1 cellular context compared by ENCODE assay signal in the genomic region with DNA sequence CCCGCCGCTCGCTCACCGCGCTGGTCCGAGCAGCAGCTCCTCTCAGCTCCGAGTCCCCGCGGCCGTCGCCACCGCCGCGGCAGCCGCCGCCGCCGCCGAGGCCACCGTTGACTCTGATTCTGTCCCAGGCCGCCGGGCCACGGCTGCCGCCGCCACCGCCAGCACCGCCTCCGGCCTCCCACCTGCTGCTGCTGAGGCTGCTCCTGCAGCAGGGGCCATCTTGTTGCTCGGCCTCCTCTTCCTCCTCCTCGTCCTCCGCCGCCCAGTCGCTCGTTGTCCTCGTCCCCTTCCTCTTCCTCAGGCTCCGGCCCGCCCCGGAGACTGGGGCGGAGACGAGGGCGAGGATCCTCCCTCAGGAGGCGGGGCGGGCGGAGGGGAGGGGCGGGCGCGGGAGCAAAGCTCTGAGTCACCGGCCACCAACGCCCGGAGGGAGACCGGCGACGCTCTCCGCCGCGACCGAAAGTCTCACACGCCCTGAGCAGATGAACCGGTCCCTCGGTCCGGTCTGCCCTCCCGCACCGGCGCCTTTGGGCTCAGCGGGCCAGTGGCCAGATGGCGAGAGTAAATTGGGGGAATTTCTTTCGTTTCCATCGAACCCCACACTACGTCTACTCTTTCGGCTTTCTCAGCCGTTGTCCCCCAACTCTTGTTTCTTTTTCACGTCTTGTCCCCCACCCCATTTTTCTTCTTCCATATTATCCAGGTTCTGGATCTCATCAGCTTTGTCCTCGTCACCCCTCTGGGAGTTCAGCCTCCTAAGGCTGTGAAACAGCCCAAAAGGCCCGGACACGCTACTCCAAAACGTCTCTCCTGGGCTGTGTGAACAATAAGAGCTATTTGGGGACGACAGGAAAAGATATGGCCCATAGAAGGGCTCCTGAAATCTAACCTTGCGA.
TF ChIP-seq lines count a peak whose summit lies in the region.

A gene with protein sequence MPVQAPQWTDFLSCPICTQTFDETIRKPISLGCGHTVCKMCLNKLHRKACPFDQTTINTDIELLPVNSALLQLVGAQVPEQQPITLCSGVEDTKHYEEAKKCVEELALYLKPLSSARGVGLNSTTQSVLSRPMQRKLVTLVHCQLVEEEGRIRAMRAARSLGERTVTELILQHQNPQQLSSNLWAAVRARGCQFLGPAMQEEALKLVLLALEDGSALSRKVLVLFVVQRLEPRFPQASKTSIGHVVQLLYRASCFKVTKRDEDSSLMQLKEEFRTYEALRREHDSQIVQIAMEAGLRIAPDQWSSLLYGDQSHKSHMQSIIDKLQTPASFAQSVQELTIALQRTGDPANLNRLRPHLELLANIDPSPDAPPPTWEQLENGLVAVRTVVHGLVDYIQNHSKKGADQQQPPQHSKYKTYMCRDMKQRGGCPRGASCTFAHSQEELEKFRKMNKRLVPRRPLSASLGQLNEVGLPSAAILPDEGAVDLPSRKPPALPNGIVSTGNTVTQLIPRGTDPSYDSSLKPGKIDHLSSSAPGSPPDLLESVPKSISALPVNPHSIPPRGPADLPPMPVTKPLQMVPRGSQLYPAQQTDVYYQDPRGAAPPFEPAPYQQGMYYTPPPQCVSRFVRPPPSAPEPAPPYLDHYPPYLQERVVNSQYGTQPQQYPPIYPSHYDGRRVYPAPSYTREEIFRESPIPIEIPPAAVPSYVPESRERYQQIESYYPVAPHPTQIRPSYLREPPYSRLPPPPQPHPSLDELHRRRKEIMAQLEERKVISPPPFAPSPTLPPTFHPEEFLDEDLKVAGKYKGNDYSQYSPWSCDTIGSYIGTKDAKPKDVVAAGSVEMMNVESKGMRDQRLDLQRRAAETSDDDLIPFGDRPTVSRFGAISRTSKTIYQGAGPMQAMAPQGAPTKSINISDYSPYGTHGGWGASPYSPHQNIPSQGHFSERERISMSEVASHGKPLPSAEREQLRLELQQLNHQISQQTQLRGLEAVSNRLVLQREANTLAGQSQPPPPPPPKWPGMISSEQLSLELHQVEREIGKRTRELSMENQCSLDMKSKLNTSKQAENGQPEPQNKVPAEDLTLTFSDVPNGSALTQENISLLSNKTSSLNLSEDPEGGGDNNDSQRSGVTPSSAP (minus strand): TSS at position 278 of the 896 bp plus-strand sequence. CDS start 29,372 bp downstream, outside the sequence.

TF ChIP-seq in K562, 482 proteins besides CTCF, POLR2A, EP300 and RAD21 (continued from another document and continues in another):
- TF ChIP-seq, protein P1, sequence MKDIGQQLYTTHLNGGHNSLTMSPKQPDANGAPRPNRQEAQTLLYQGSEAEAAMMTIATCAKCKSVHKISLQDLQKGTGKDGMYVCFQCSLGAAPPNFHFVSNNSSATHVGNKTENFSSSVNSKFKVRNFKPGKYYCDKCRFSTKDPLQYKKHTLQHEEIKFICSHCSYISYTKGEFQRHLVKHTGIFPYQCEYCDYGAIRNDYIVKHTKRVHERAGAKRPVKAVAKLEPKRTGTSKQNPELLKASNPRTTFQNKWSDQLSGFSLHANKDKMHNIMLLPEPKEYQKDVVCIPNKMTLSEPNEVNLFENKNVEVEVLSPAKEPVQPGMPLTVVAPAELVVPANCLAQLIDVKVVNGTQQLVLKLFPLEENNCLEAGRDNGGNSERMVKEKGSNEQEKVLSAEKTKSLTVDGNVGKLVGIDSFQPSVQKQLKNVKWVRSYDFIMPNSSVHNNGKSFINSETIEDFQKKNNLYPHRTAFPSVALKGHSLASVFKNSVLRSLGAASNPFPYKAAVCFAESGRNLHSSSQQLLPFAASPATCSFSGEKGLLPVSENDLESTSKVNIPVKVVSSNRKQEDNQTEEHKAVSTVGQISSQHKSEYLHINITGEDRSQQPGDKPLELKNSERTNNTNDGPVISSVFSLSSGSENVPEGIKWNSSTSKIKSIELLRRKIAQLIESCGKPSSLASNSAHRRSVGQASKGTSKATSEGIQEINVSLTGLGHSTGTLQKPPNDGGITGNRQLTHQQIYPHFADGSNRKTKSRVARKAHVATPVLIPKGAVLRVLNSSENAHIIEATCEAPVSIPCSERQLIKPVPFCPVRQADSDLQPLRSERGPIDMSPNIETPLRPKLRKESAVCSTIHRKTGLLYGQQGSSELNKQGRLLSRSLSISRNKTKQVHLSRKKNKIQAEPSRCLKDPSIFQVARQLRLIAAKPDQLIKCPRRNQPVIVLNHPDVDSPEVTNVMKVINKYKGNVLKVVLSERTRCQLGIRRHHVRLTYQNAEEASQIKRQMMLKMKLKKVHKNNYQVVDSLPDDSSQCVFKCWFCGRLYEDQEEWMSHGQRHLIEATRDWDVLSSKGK (CRISPR knock-in tag; IDR thresholded peaks at IDR 0.05) = no peak
- no peak for TF ChIP-seq ZSCAN32 (CRISPR knock-in tag; IDR thresholded peaks at IDR 0.05)
- TF ChIP-seq, protein P2, sequence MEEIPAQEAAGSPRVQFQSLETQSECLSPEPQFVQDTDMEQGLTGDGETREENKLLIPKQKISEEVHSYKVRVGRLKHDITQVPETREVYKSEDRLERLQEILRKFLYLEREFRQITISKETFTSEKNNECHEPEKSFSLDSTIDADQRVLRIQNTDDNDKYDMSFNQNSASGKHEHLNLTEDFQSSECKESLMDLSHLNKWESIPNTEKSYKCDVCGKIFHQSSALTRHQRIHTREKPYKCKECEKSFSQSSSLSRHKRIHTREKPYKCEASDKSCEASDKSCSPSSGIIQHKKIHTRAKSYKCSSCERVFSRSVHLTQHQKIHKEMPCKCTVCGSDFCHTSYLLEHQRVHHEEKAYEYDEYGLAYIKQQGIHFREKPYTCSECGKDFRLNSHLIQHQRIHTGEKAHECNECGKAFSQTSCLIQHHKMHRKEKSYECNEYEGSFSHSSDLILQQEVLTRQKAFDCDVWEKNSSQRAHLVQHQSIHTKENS (CRISPR knock-in tag; IDR thresholded peaks at IDR 0.05) = no peak
- TF ChIP-seq SMAD3 (CRISPR knock-in tag; conservative IDR thresholded peaks at IDR 0.05) = no peak
- no peak for TF ChIP-seq KLF1 (tag; IDR thresholded peaks at IDR 0.05)
- no peak; the same call in 1 of the 2 replicates for TF ChIP-seq HCFC1 (IDR thresholded peaks at IDR 0.05; ENCODE audit: low read depth, low read length)
- no peak for TF ChIP-seq NFIX (CRISPR knock-in tag; IDR thresholded peaks at IDR 0.05; ENCODE audit: low read depth)
- TF ChIP-seq RBM34 (IDR thresholded peaks at IDR 0.05; ENCODE audit: borderline replicate concordance, insufficient read depth, low read length) = 0 out of 2 replicates have a peak, but pooled peaks have one; percentile 68
- no peak for TF ChIP-seq ZNF699 (CRISPR knock-in tag; IDR thresholded peaks at IDR 0.05; ENCODE audit: insufficient replicate concordance)
- no peak for TF ChIP-seq KDM4B (IDR thresholded peaks at IDR 0.05; ENCODE audit: borderline replicate concordance in 2 of 2, low read depth in 1 of 2)
- no peak for TF ChIP-seq TRIM28 (IDR thresholded peaks at IDR 0.05)
- TF ChIP-seq CBFA2T3 (IDR thresholded peaks at IDR 0.05) = no peak
- TF ChIP-seq LCOR (CRISPR knock-in tag; IDR thresholded peaks at IDR 0.05) = no peak
- no peak; the same call in 1 of the 2 replicates for TF ChIP-seq GABPB1 (CRISPR knock-in tag; IDR thresholded peaks at IDR 0.05)
- no peak for TF ChIP-seq ZNF239 (CRISPR knock-in tag; IDR thresholded peaks at IDR 0.05)
- TF ChIP-seq, protein P3, sequence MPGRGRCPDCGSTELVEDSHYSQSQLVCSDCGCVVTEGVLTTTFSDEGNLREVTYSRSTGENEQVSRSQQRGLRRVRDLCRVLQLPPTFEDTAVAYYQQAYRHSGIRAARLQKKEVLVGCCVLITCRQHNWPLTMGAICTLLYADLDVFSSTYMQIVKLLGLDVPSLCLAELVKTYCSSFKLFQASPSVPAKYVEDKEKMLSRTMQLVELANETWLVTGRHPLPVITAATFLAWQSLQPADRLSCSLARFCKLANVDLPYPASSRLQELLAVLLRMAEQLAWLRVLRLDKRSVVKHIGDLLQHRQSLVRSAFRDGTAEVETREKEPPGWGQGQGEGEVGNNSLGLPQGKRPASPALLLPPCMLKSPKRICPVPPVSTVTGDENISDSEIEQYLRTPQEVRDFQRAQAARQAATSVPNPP (IDR thresholded peaks at IDR 0.05; ENCODE audit: borderline replicate concordance, insufficient read depth, insufficient read length) = no peak
- peak in 1 of 2 experiments; percentile 63; a peak in 1 of 4 replicates for TF ChIP-seq SRF (CRISPR knock-in tag; IDR thresholded peaks at IDR 0.05)
- TF ChIP-seq FOXK2 (conservative IDR thresholded peaks at IDR 0.05 in 1 of 2, IDR thresholded peaks at IDR 0.05 in 1 of 2; ENCODE audit: low read depth in 2 of 2) = peak; percentile 19 to 58; a peak in 3 of 4 replicates
- TF ChIP-seq ZNF41 (CRISPR knock-in tag; conservative IDR thresholded peaks at IDR 0.05) = no peak
- TF ChIP-seq HSF4 (CRISPR knock-in tag; IDR thresholded peaks at IDR 0.05; ENCODE audit: borderline replicate concordance) = no peak
- peak in 1 of 2 experiments; percentile 13; a peak in 1 of 4 replicates for TF ChIP-seq ARNT (IDR thresholded peaks at IDR 0.05)
- TF ChIP-seq IRF2 (CRISPR knock-in tag; IDR thresholded peaks at IDR 0.05) = no peak
- TF ChIP-seq RFX7 (CRISPR knock-in tag; IDR thresholded peaks at IDR 0.05) = no peak
- TF ChIP-seq ZBTB8A (IDR thresholded peaks at IDR 0.05; ENCODE audit: partially characterized antibody) = no peak
- TF ChIP-seq SMAD4 (CRISPR knock-in tag; conservative IDR thresholded peaks at IDR 0.05) = peak; percentile 65; the same call in 1 of the 2 replicates
- no peak for TF ChIP-seq ARHGAP35 (IDR thresholded peaks at IDR 0.05; ENCODE audit: partially characterized antibody)
- TF ChIP-seq MTA1 (IDR thresholded peaks at IDR 0.05; ENCODE audit: borderline replicate concordance) = no peak; the same call in 1 of the 2 replicates
- TF ChIP-seq, protein P4, sequence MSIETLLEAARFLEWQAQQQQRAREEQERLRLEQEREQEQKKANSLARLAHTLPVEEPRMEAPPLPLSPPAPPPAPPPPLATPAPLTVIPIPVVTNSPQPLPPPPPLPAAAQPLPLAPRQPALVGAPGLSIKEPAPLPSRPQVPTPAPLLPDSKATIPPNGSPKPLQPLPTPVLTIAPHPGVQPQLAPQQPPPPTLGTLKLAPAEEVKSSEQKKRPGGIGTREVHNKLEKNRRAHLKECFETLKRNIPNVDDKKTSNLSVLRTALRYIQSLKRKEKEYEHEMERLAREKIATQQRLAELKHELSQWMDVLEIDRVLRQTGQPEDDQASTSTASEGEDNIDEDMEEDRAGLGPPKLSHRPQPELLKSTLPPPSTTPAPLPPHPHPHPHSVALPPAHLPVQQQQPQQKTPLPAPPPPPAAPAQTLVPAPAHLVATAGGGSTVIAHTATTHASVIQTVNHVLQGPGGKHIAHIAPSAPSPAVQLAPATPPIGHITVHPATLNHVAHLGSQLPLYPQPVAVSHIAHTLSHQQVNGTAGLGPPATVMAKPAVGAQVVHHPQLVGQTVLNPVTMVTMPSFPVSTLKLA (conservative IDR thresholded peaks at IDR 0.05) = peak in 1 of 2 experiments; percentile 27; a peak in 3 of 4 replicates
- TF ChIP-seq, protein P5, sequence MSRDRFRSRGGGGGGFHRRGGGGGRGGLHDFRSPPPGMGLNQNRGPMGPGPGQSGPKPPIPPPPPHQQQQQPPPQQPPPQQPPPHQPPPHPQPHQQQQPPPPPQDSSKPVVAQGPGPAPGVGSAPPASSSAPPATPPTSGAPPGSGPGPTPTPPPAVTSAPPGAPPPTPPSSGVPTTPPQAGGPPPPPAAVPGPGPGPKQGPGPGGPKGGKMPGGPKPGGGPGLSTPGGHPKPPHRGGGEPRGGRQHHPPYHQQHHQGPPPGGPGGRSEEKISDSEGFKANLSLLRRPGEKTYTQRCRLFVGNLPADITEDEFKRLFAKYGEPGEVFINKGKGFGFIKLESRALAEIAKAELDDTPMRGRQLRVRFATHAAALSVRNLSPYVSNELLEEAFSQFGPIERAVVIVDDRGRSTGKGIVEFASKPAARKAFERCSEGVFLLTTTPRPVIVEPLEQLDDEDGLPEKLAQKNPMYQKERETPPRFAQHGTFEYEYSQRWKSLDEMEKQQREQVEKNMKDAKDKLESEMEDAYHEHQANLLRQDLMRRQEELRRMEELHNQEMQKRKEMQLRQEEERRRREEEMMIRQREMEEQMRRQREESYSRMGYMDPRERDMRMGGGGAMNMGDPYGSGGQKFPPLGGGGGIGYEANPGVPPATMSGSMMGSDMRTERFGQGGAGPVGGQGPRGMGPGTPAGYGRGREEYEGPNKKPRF (IDR thresholded peaks at IDR 0.05; ENCODE audit: low read depth, low read length) = no peak
- no peak for TF ChIP-seq ZNF253 (CRISPR knock-in tag; conservative IDR thresholded peaks at IDR 0.05)
- no peak for TF ChIP-seq MCM5 (IDR thresholded peaks at IDR 0.05; ENCODE audit: low read depth)
- no peak for TF ChIP-seq EWSR1 (IDR thresholded peaks at IDR 0.05; ENCODE audit: borderline replicate concordance, low read depth, partially characterized antibody)
- TF ChIP-seq BDP1 (IDR thresholded peaks at IDR 0.05; ENCODE audit: insufficient read depth, insufficient read length) = no peak
- TF ChIP-seq RB1 (IDR thresholded peaks at IDR 0.05; ENCODE audit: low read depth) = peak; percentile 77
- no peak for TF ChIP-seq ZC3H11A (IDR thresholded peaks at IDR 0.05; ENCODE audit: low read depth, low read length)
- TF ChIP-seq LARP7 (IDR thresholded peaks at IDR 0.05) = no peak
- TF ChIP-seq, protein P6, sequence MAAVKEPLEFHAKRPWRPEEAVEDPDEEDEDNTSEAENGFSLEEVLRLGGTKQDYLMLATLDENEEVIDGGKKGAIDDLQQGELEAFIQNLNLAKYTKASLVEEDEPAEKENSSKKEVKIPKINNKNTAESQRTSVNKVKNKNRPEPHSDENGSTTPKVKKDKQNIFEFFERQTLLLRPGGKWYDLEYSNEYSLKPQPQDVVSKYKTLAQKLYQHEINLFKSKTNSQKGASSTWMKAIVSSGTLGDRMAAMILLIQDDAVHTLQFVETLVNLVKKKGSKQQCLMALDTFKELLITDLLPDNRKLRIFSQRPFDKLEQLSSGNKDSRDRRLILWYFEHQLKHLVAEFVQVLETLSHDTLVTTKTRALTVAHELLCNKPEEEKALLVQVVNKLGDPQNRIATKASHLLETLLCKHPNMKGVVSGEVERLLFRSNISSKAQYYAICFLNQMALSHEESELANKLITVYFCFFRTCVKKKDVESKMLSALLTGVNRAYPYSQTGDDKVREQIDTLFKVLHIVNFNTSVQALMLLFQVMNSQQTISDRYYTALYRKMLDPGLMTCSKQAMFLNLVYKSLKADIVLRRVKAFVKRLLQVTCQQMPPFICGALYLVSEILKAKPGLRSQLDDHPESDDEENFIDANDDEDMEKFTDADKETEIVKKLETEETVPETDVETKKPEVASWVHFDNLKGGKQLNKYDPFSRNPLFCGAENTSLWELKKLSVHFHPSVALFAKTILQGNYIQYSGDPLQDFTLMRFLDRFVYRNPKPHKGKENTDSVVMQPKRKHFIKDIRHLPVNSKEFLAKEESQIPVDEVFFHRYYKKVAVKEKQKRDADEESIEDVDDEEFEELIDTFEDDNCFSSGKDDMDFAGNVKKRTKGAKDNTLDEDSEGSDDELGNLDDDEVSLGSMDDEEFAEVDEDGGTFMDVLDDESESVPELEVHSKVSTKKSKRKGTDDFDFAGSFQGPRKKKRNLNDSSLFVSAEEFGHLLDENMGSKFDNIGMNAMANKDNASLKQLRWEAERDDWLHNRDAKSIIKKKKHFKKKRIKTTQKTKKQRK (IDR thresholded peaks at IDR 0.05; ENCODE audit: borderline replicate concordance, low read depth, low read length) = no peak
- peak; percentile 28 for TF ChIP-seq TCF3 (CRISPR knock-in tag; IDR thresholded peaks at IDR 0.05)
- TF ChIP-seq PHTF2 (CRISPR knock-in tag; IDR thresholded peaks at IDR 0.05) = no peak
- TF ChIP-seq NFE2 (IDR thresholded peaks at IDR 0.05; ENCODE audit: low read depth) = peak; percentile 53; the same call in 1 of the 2 replicates
